8 cellular contexts compared by ENCODE assay signal in genomic region chr3:27721717-27722564, GRCh38. TPM values are rescaled to one million over a fixed set of nuclear protein-coding genes. Genes with fewer than 3 reads are reported as not detected.
DNase-seq lines count a peak whose midpoint lies in the region; ATAC-seq and TF ChIP-seq lines count a peak whose summit lies in the region.

Gene EOMES, minus strand, starts transcription at chr3:27722323. Its CDS starts 29 bp downstream, at chr3:27722294.

- H3K9me3 ChIP-seq in NT2/D1 (ENCODE audit: insufficient read depth, low read length) = no peaks in the 10 kb centered on the region

- H3K4me3 ChIP-seq in BJ (ENCODE audit: low read depth, low read length) (no peak within 1 kb of the TSS), NT2/D1 (ENCODE audit: insufficient read length, low read depth) (peak within 1 kb of the TSS; percentile 51), fibroblast of pulmonary artery (replicated peaks; ENCODE audit: low read depth, low read length) (peak within 1 kb of the TSS; percentile 13)

- ATAC-seq in GM19324 (IDR thresholded peaks at IDR 0.05; ENCODE audit: low FRiP score, unreplicated experiment) = peak; percentile 66
- peak; percentile 73 for ATAC-seq in HG03432 (IDR thresholded peaks at IDR 0.05; ENCODE audit: unreplicated experiment)

- intact Hi-C loops in posterior vena cava (cut with DNase I) = no loop called here

- H3K4me1 ChIP-seq in NT2/D1 (ENCODE audit: insufficient read depth, insufficient read length) = peaks cover 4% of the 10 kb centered on the region

- CTCF ChIA-PET in BJ (lab: Yijun Ruan, JAX) = interaction anchor here (1.4 to 3.6 kb wide), 2 partner anchors 9 kb away, joined by 3 to 20 read pairs; no protein-coding TSS in a partner anchor

- peak within 1 kb of the TSS; percentile 65 for H3K9ac ChIP-seq in NT2/D1 (ENCODE audit: insufficient read length, low read depth)

- H3K27me3 ChIP-seq in BJ (ENCODE audit: control insufficient read depth, insufficient read depth, low read length) (peaks cover 57% of the 10 kb centered on the region), NT2/D1 (ENCODE audit: insufficient read depth, insufficient read length) (peaks cover 96% of the 10 kb centered on the region)

- POLR2A ChIA-PET in BJ (lab: Charles Lee) = no interaction called here

- no peak for DNase-seq in BJ (ENCODE audit: low read depth)
- peak; percentile 67 for DNase-seq in NT2/D1 (ENCODE audit: low read depth, low spot score)
- DNase-seq in activated T-cell treated with anti-CD3 and anti-CD28 coated beads for 48 hours (ENCODE audit: low read depth) = peak; percentile 62
- peak; percentile 34 for DNase-seq in fibroblast of pulmonary artery (ENCODE audit: low read depth)
- DNase-seq in posterior vena cava (ENCODE audit: low spot score) = peak; percentile 83
- DNase-seq in HK-2 (ENCODE audit: unreplicated experiment) = no peak

- 0 out of 2 replicates have a peak, but pooled peaks have one; percentile 3 for TF ChIP-seq CTCF in BJ (IDR thresholded peaks at IDR 0.05; ENCODE audit: insufficient read depth, low read depth, low read length)
- TF ChIP-seq CTCF in fibroblast of pulmonary artery (IDR thresholded peaks at IDR 0.05; ENCODE audit: low read length, missing control alignments) = no peak

- H3K36me3 ChIP-seq in BJ (ENCODE audit: control insufficient read depth, insufficient read depth, low read length) = no peaks in the 10 kb centered on the region
- no peaks in the 10 kb centered on the region for H3K36me3 ChIP-seq in NT2/D1 (ENCODE audit: insufficient read depth, insufficient read length, low read length)

RNA-seq across cellular contexts. Expression of gene EOMES, which starts in this region (rescaled TPM):
- not detected in 2 replicates for polyA plus RNA-seq in BJ (2011; rRNA removed)
- not detected in 2 replicates for polyA minus RNA-seq in BJ (2011; rRNA and poly(A)+ RNA removed)
- under 1 TPM; 0.24 to 0.32 TPM for total RNA-seq in posterior vena cava

Comparison
In these comparisons a context has a peak if more than half of its experiments do, and no peak if none do; other contexts are left out.
1. Peak in DNase-seq in posterior vena cava; RNA of the gene not detected or under 1 TPM.
2. DNase-seq: peak in NT2/D1 (single experiment), activated T-cell treated with anti-CD3 and anti-CD28 coated beads for 48 hours (single experiment) and fibroblast of pulmonary artery (single experiment); none in BJ (single experiment) and HK-2 (single experiment).